Comparison of ENCODE assay signal across 28 cellular contexts in the genomic region with DNA sequence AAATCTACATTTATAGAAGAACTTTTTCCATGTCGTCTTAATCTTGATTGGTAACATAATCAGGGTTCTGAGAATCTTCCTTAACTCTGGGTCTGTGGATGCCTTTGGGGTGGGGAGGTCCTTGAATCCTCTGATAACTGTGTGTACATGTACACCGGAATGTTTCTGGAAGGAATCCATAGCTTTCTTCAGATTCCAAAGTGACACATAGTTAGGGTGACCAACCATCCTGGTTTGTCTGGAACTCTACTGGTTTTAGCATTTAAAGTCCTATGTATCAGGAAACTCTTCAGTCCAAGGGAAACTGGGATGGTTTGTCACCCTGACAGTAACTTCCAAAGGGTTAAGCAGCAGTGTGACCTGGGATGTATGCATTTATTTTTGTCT. TPM values are rescaled to one million over a fixed set of nuclear protein-coding genes. Genes with fewer than 3 reads are reported as not detected.
"Had no signal": no experiment of that assay in that cellular context is flagged by ENCODE, and none has a peak within 500 bp of the region (broad histone marks: within the 10 kb centered on the region; RNA-seq: fewer than 3 reads in every experiment).

No MANE protein-coding gene starts in this region.

- H3K27me3 Mint-ChIP-seq: activated CD4-positive, alpha-beta T cell treated with anti-CD3 and anti-CD28 coated beads, Interleukin-2, amount 10 ng/mL, durations not matched to agents 7 days and 5 days; naive thymus-derived CD4-positive, alpha-beta T cell; stimulated activated memory B cell treated with anti-CD40 and anti-IgM and Interleukin-4, amounts not matched to agents 10 μg/mL and 1 μg/mL and 100 μg/mL, for 72 hours; type B pancreatic cell had no signal

- H3K4me3 ChIP-seq: neural progenitor cell, prostate gland, SK-N-MC, smooth muscle cell, testis had no signal

- H3K9me3 Mint-ChIP-seq: activated CD4-positive, alpha-beta T cell treated with anti-CD3 and anti-CD28 coated beads, Interleukin-2, amount 10 ng/mL, durations not matched to agents 7 days and 5 days; naive thymus-derived CD4-positive, alpha-beta T cell; neural progenitor cell; stimulated activated memory B cell treated with anti-CD40 and anti-IgM and Interleukin-4, amounts not matched to agents 10 μg/mL and 1 μg/mL and 100 μg/mL, for 72 hours; type B pancreatic cell had no signal

- H3K4me1 ChIP-seq: neural progenitor cell, prostate gland had no signal

- H3K27ac ChIP-seq: epithelial cell of prostate, neural progenitor cell, prostate gland, SK-N-MC had no signal

- H3K27me3 ChIP-seq: neural progenitor cell, testis had no signal

- DNase-seq: activated CD4-positive, alpha-beta T cell treated with anti-CD3 and anti-CD28 coated beads, Interleukin-2, amount 10 ng/mL, durations not matched to agents 7 days and 5 days; activated CD8-positive, alpha-beta T cell treated with anti-CD3 and anti-CD28 coated beads, Interleukin-2, amount 10 ng/mL, durations not matched to agents 7 days and 5 days; activated effector memory CD4-positive, alpha-beta T cell treated with Interleukin-2 at 50 U/mL for 16 hours; activated naive CD4-positive, alpha-beta T cell treated with anti-CD3 and anti-CD28 coated beads, Interleukin-2, amount 50 U/mL, for 16 hours; activated T-cell treated with anti-CD3 and anti-CD28 coated beads, Interleukin-2, amount 50 U/mL, for 48 hours; foreskin melanocyte; glutamatergic neuron; left ventricle myocardium superior; mesendoderm; naive thymus-derived CD4-positive, alpha-beta T cell; stimulated activated CD4-positive, alpha-beta T cell treated with anti-CD3 and anti-CD28 coated beads, Interleukin-4, amount 100 ng/mL, for 24 hours; T-helper 1 cell; T1000 had no signal

- H3K9me3 ChIP-seq: prostate gland, testis had no signal

- ATAC-seq: activated CD8-positive, alpha-beta T cell treated with anti-CD3 and anti-CD28 coated beads, Interleukin-2, amount 10 ng/mL, durations not matched to agents 7 days and 5 days; naive thymus-derived CD4-positive, alpha-beta T cell; stimulated activated memory B cell treated with anti-CD40 and anti-IgM and Interleukin-4, amounts not matched to agents 10 μg/mL and 1 μg/mL and 100 μg/mL, for 72 hours had no signal

- H3K4me3 Mint-ChIP-seq: activated CD4-positive, alpha-beta T cell treated with anti-CD3 and anti-CD28 coated beads, Interleukin-2, amount 10 ng/mL, durations not matched to agents 7 days and 5 days; activated CD8-positive, alpha-beta T cell treated with anti-CD3 and anti-CD28 coated beads, Interleukin-2, amount 10 ng/mL, durations not matched to agents 7 days and 5 days; naive thymus-derived CD4-positive, alpha-beta T cell; neural progenitor cell; stimulated activated memory B cell treated with anti-CD40 and anti-IgM and Interleukin-4, amounts not matched to agents 10 μg/mL and 1 μg/mL and 100 μg/mL, for 72 hours; type B pancreatic cell had no signal

- H3K27ac Mint-ChIP-seq: activated CD4-positive, alpha-beta T cell treated with anti-CD3 and anti-CD28 coated beads, Interleukin-2, amount 10 ng/mL, durations not matched to agents 7 days and 5 days; activated CD8-positive, alpha-beta T cell treated with anti-CD3 and anti-CD28 coated beads, Interleukin-2, amount 10 ng/mL, durations not matched to agents 7 days and 5 days; naive thymus-derived CD4-positive, alpha-beta T cell; neural progenitor cell; type B pancreatic cell had no signal

- H3K4me1 Mint-ChIP-seq: activated CD4-positive, alpha-beta T cell treated with anti-CD3 and anti-CD28 coated beads, Interleukin-2, amount 10 ng/mL, durations not matched to agents 7 days and 5 days; neural progenitor cell had no signal

RNA-seq across cellular contexts. Expression of gene ALX3, which starts 19.2 kb away (rescaled TPM):
- total RNA-seq: activated CD4-positive, alpha-beta T cell treated with anti-CD3 and anti-CD28 coated beads, Interleukin-2, amount 10 ng/mL, durations not matched to agents 7 days and 5 days; activated CD8-positive, alpha-beta T cell treated with anti-CD3 and anti-CD28 coated beads, Interleukin-2, amount 10 ng/mL, durations not matched to agents 7 days and 5 days; astrocyte; dermis microvascular lymphatic vessel endothelial cell; fibroblast of lung; kidney epithelial cell; left ventricle myocardium superior; mucosa of gallbladder; naive thymus-derived CD4-positive, alpha-beta T cell; osteocyte; right cardiac atrium; smooth muscle cell had no signal
- polyA plus RNA-seq: fibroblast of lung; naive thymus-derived CD4-positive, alpha-beta T cell; smooth muscle cell had no signal
